ENCODE assay signal across 9 cellular contexts in genomic region chr18:39571511-39571910, GRCh38.
DNase-seq lines count a peak whose midpoint lies in the region; TF ChIP-seq lines count a peak whose summit lies in the region.
"Had no signal": no experiment of that assay in that cellular context is flagged by ENCODE, and none has a peak within 500 bp of the region (broad histone marks: within the 10 kb centered on the region; RNA-seq: fewer than 3 reads in every experiment).

No MANE protein-coding gene starts in this region.

- DNase-seq in BJ (ENCODE audit: low read depth) (no peak), H7 (peak; percentile 36), WERI-Rb-1 (no peak), kidney glomerular epithelial cell (lab: John Stamatoyannopoulos, UW) (peak; percentile 24), Ammon's horn (ENCODE audit: low spot score) (no peak), posterior cingulate gyrus (no peak), occipital lobe (lab: John Stamatoyannopoulos, UW) (no peak), SHP77 (lab: John Stamatoyannopoulos, UW) (no peak)
- DNase-seq: retina had no signal

- H3K27ac ChIP-seq in WERI-Rb-1: no peak overlapping the region

- no peaks in the 10 kb centered on the region for H3K9me3 ChIP-seq in WERI-Rb-1 (ENCODE audit: severe bottlenecking)

- intact Hi-C loops in posterior cingulate gyrus (cut with DNase I): no loop called here

- H3K27me3 ChIP-seq in BJ (ENCODE audit: control insufficient read depth, insufficient read depth, low read length): no peaks in the 10 kb centered on the region
- no peaks in the 10 kb centered on the region for H3K27me3 ChIP-seq in H7 (ENCODE audit: control insufficient read depth, insufficient read depth, low read length)
- H3K27me3 ChIP-seq in WERI-Rb-1 (ENCODE audit: insufficient read depth, low read depth, severe bottlenecking): no peaks in the 10 kb centered on the region

- TF ChIP-seq CTCF in BJ (IDR thresholded peaks at IDR 0.05; ENCODE audit: insufficient read depth, low read depth, low read length) (peak; percentile 43), WERI-Rb-1 (IDR thresholded peaks at IDR 0.05; ENCODE audit: low read depth, low read length) (peak; percentile 12; the same call in 1 of the 2 replicates)

- POLR2A ChIA-PET in BJ (lab: Charles Lee): no interaction called here

- CTCF ChIA-PET in BJ (lab: Yijun Ruan, JAX): no interaction called here

- H3K4me3 ChIP-seq in BJ (ENCODE audit: low read depth, low read length): no peak overlapping the region
- no peak overlapping the region for H3K4me3 ChIP-seq in H7 (ENCODE audit: insufficient read depth, low read depth, low read length)
- H3K4me3 ChIP-seq in WERI-Rb-1 (ENCODE audit: low read depth, low read length): no peak overlapping the region

- H3K36me3 ChIP-seq in BJ (ENCODE audit: control insufficient read depth, insufficient read depth, low read length) (no peaks in the 10 kb centered on the region), H7 (replicated peaks; ENCODE audit: control insufficient read depth, insufficient read depth, low read length) (no peaks in the 10 kb centered on the region), WERI-Rb-1 (no peaks in the 10 kb centered on the region)

Comparison
In these comparisons a context has a peak if more than half of its experiments do, and no peak if none do; other contexts are left out.
1. DNase-seq: peak in H7 (single experiment) and kidney glomerular epithelial cell (single experiment); none in BJ (single experiment), WERI-Rb-1 (single experiment), Ammon's horn (single experiment), posterior cingulate gyrus (0 of 10), occipital lobe (single experiment) and SHP77 (0 of 2).